In the genomic region with DNA sequence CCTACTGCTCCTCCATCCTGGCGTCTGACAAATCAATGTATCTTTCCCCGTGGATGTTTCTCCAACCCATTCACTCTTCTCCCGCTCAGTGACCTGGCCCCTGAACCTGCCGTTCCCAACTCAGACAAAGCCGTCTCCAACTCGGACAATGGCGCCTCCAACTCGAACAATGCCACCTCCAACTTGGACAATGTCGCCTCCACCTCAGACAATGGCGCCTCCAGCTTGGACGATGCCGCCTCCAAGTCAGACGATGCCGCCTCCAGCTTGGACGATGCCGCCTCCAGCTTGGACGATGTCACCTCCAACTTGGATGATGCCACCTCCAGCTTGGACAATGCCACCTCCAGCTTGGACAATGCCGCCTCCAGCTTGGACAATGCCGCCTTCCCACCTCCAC, we compare ENCODE assay signal across 25 cellular contexts.
DNase-seq lines count a peak whose midpoint lies in the region; ATAC-seq, FAIRE-seq and TF ChIP-seq lines count a peak whose summit lies in the region.
"Had no signal": no experiment of that assay in that cellular context is flagged by ENCODE, and none has a peak within 500 bp of the region (broad histone marks: within the 10 kb centered on the region; RNA-seq: fewer than 3 reads in every experiment).

No MANE protein-coding gene starts in this region.

- H2AFZ ChIP-seq in HepG2 (ENCODE audit: low read length) (no peak overlapping the region), neuronal stem cell (ENCODE audit: low read length) (no peak overlapping the region)
- H2AFZ ChIP-seq: GM23338 had no signal

- no peak for DNase-seq in HepG2 (ENCODE audit: low spot score)
- no peak for DNase-seq in right lobe of liver
- DNase-seq in endodermal cell = peak; percentile 18
- DNase-seq in neuronal stem cell (ENCODE audit: low spot score) = no peak
- DNase-seq in CD1c-positive myeloid dendritic cell (ENCODE audit: extremely low spot score) = no peak
- DNase-seq in midbrain (lab: John Stamatoyannopoulos, UW) = no peak
- no peak for DNase-seq in breast epithelium (ENCODE audit: low spot score in 2 of 2)
- DNase-seq: 8988T; ACHN; AML-193; BE2C; CD4-positive, alpha-beta T cell; CD8-positive, alpha-beta memory T cell; DMS 273 treated with DMSO at 0.1 percent for 48 hours; DMS79; EL; GDM1; H9; HFFc6 had no signal

- no peak overlapping the region for H3K4me3 Mint-ChIP-seq in endodermal cell
- H3K4me3 Mint-ChIP-seq: CD4-positive, alpha-beta T cell; CD8-positive, alpha-beta memory T cell; GM23338; H9; HFFc6 had no signal

- no peaks in the 10 kb centered on the region for H3K36me3 Mint-ChIP-seq in endodermal cell (ENCODE audit: low read depth)
- H3K36me3 Mint-ChIP-seq: CD8-positive, alpha-beta memory T cell had no signal

- H2AK5ac ChIP-seq in neuronal stem cell (ENCODE audit: low read depth, low read length) = peak overlapping the region; percentile 33

- H3K79me2 ChIP-seq in HepG2 (ENCODE audit: insufficient read depth, low read length) = no peaks in the 10 kb centered on the region

- WGBS in HepG2 (ENCODE audit: low lambda C conversion rate) = 96% methylated on average over 18 of the region's 19 CpGs
- 81% methylated on average over 14 of the region's 19 CpGs for WGBS in right lobe of liver (ENCODE audit: insufficient coverage, low coverage, low lambda C conversion rate, missing lambda C conversion rate)
- 83 to 87% methylated on average over 14 to 19 of the region's 19 CpGs for WGBS in endodermal cell (ENCODE audit: insufficient coverage in 1 of 2, insufficient read length in 1 of 2), 2 experiments
- WGBS in neuronal stem cell (ENCODE audit: extremely low coverage in 2 of 2, insufficient read length in 2 of 2, insufficient replicate concordance in 1 of 2), 2 donors = no CpG with 5 or more reads among the region's 19 CpGs

- CTCF ChIA-PET in HepG2 (lab: Yijun Ruan, JAX; ENCODE audit: low intra/inter-chr PET ratio, low total read pairs) = no interaction called here

- H2BK15ac ChIP-seq in neuronal stem cell (ENCODE audit: low read length) = peak overlapping the region; percentile 22

- H3K9me3 Mint-ChIP-seq in endodermal cell = peaks cover 28% of the 10 kb centered on the region

- peaks cover 2% of the 10 kb centered on the region; the same call in 1 of the 2 replicates for H4K20me1 ChIP-seq in HepG2 (ENCODE audit: insufficient read depth, low read length)

- no peaks in the 10 kb centered on the region for H3K4me1 Mint-ChIP-seq in endodermal cell
- H3K4me1 Mint-ChIP-seq: CD8-positive, alpha-beta memory T cell; GM23338 had no signal

- no peak overlapping the region for H3K23ac ChIP-seq in neuronal stem cell (ENCODE audit: low read depth, low read length, poor library complexity)

- H3K79me1 ChIP-seq in neuronal stem cell (ENCODE audit: low read depth, low read length) = peaks cover 4% of the 10 kb centered on the region

- no TSS peak for BruUV-seq in HepG2 (replicated peaks; lab: Mats Ljungman, UMichigan)

- H3K36me3 ChIP-seq in HepG2 (replicated peaks in 1 of 2; ENCODE audit: control insufficient read depth in 1 of 2, insufficient read depth in 2 of 2, low read length in 2 of 2) (no peaks in the 10 kb centered on the region), right lobe of liver (no peaks in the 10 kb centered on the region), endodermal cell (ENCODE audit: control insufficient read depth, insufficient read depth, low read length) (no peaks in the 10 kb centered on the region), neuronal stem cell (replicated peaks in 1 of 2; ENCODE audit: control insufficient read depth in 2 of 2, insufficient read depth in 2 of 2, low read length in 2 of 2) (no peaks in the 10 kb centered on the region), breast epithelium (no peaks in the 10 kb centered on the region)
- H3K36me3 ChIP-seq: BE2C had no signal

- H3K9me3 ChIP-seq in HepG2 (ENCODE audit: low read length) = 0 out of 2 replicates have a peak, but pooled peaks cover 8% of the 10 kb centered on the region
- H3K9me3 ChIP-seq in right lobe of liver = no peaks in the 10 kb centered on the region
- H3K9me3 ChIP-seq in endodermal cell (ENCODE audit: control insufficient read depth, low read length) = peaks cover 84% of the 10 kb centered on the region
- peaks cover 7 to 8% of the 10 kb centered on the region in 2 donors for H3K9me3 ChIP-seq in neuronal stem cell (replicated peaks in 1 of 2; ENCODE audit: control insufficient read depth in 2 of 2, insufficient read depth in 1 of 2, low read depth in 1 of 2, low read length in 2 of 2)
- H3K9me3 ChIP-seq in breast epithelium = peaks cover 6 to 38% of the 10 kb centered on the region in 2 donors
- H3K9me3 ChIP-seq: BE2C had no signal

- ATAC-seq in HepG2 (no peak), right lobe of liver (no peak)
- ATAC-seq: A549, GM12878, GM23338, HCT116 had no signal

- no peak for TF ChIP-seq CTCF in HepG2 (CRISPR knock-in tag; IDR thresholded peaks at IDR 0.05)
- no peak for TF ChIP-seq CTCF in right lobe of liver (IDR thresholded peaks at IDR 0.05)
- TF ChIP-seq CTCF in endodermal cell (conservative IDR thresholded peaks at IDR 0.05) = no peak
- TF ChIP-seq CTCF in breast epithelium (IDR thresholded peaks at IDR 0.05) = no peak

- no peak overlapping the region for H2BK120ac ChIP-seq in neuronal stem cell (ENCODE audit: low read depth, low read length)

- H3K27me3 Mint-ChIP-seq in endodermal cell (ENCODE audit: insufficient read depth) = no peaks in the 10 kb centered on the region

- in situ Hi-C loops in HepG2 (cut with HindIII; ENCODE audit: extremely low pct_ligation_motif_present, low pct_unique_long_range_greater_than_20kb) = no loop called here

- TF ChIP-seq POLR2A in HepG2 (IDR thresholded peaks at IDR 0.05; ENCODE audit: insufficient read depth in 1 of 2, low read depth in 2 of 2, low read length in 2 of 2) = no peak
- TF ChIP-seq POLR2A in right lobe of liver (IDR thresholded peaks at IDR 0.05) = no peak
- TF ChIP-seq POLR2A in breast epithelium (IDR thresholded peaks at IDR 0.05) = no peak

- H3K27ac Mint-ChIP-seq in endodermal cell = no peak overlapping the region
- H3K27ac Mint-ChIP-seq: CD4-positive, alpha-beta T cell; CD8-positive, alpha-beta memory T cell; GM23338; H9; HFFc6 had no signal

- H3K9ac ChIP-seq in HepG2 (ENCODE audit: insufficient read depth, low read depth, low read length) (no peak overlapping the region), endodermal cell (ENCODE audit: extremely low read depth, low read length, poor library complexity, severe bottlenecking) (no peak overlapping the region), neuronal stem cell (ENCODE audit: low read depth, low read length, poor library complexity) (no peak overlapping the region)

- peak overlapping the region; percentile 41 for H3K14ac ChIP-seq in neuronal stem cell (ENCODE audit: low read length)

- H4K91ac ChIP-seq in neuronal stem cell (ENCODE audit: low read depth, low read length, poor library complexity) = no peak overlapping the region

- no peak for FAIRE-seq in HepG2 (lab: Jason Lieb, UNC)
- FAIRE-seq: A549, D721Med, GM12878 had no signal

- TF ChIP-seq EP300 in HepG2 (IDR thresholded peaks at IDR 0.05; ENCODE audit: low read depth in 2 of 2, low read length in 2 of 2) = no peak
- no peak for TF ChIP-seq EP300 in HepG2 (CRISPR knock-in tag; IDR thresholded peaks at IDR 0.05; ENCODE audit: borderline replicate concordance)

- no peak overlapping the region for H2BK12ac ChIP-seq in neuronal stem cell (ENCODE audit: low read length)

- H3K4me2 ChIP-seq in HepG2 (ENCODE audit: low read depth, low read length) (peak overlapping the region; percentile 61; the same call in 1 of the 2 replicates), neuronal stem cell (ENCODE audit: insufficient read depth, low read length, poor library complexity, severe bottlenecking) (no peak overlapping the region)
- H3K4me2 ChIP-seq: A549, GM23338 had no signal

- no peak for TF ChIP-seq RAD21 in HepG2 (CRISPR knock-in tag; IDR thresholded peaks at IDR 0.05)

- intact Hi-C loops in HepG2 (cut with micrococcal nuclease; ENCODE audit: unreplicated experiment) = no loop called here
- intact Hi-C loops in right lobe of liver (cut with DNase I) = no loop called here
- intact Hi-C loops in breast epithelium (cut with DNase I; ENCODE audit: low total_unique reads) = no loop called here

- no peak overlapping the region for H3K18ac ChIP-seq in neuronal stem cell (ENCODE audit: low read length)

- no peak overlapping the region for H4K8ac ChIP-seq in neuronal stem cell (ENCODE audit: low read depth, low read length)

- no peak overlapping the region for H3K4ac ChIP-seq in neuronal stem cell (ENCODE audit: low read length)

- POLR2A ChIA-PET in HepG2 (lab: Yijun Ruan, JAX) = no interaction called here

- H3K27ac ChIP-seq in HepG2 (ENCODE audit: extremely low read length, insufficient read depth, low read length) = no peak overlapping the region
- no peak overlapping the region for H3K27ac ChIP-seq in right lobe of liver
- no peak overlapping the region for H3K27ac ChIP-seq in endodermal cell (ENCODE audit: low read depth, low read length)
- no peak overlapping the region for H3K27ac ChIP-seq in neuronal stem cell (replicated peaks; ENCODE audit: low read length)
- H3K27ac ChIP-seq in breast epithelium = no peak overlapping the region
- H3K27ac ChIP-seq: A549, C4-2B had no signal

- H3K27me3 ChIP-seq in HepG2 (ENCODE audit: control insufficient read depth in 1 of 2, insufficient read depth in 2 of 2, low read length in 2 of 2) (peaks cover 0 to 1% of the 10 kb centered on the region in 2 experiments; a peak in 2 of 5 replicates), right lobe of liver (no peaks in the 10 kb centered on the region), endodermal cell (ENCODE audit: control insufficient read depth, insufficient read depth, low read length, poor library complexity, severe bottlenecking) (no peaks in the 10 kb centered on the region), neuronal stem cell (ENCODE audit: control insufficient read depth in 3 of 3, insufficient read depth in 3 of 3, low read depth in 1 of 3, low read length in 3 of 3) (no peaks in the 10 kb centered on the region), breast epithelium (no peaks in the 10 kb centered on the region)
- H3K27me3 ChIP-seq: BE2C had no signal

- H3K4me3 ChIP-seq in HepG2 (replicated peaks in 1 of 3; ENCODE audit: insufficient read depth in 1 of 3, low read depth in 2 of 3, low read length in 3 of 3) = no peak overlapping the region; a peak in 1 of 6 replicates
- no peak overlapping the region for H3K4me3 ChIP-seq in right lobe of liver
- no peak overlapping the region for H3K4me3 ChIP-seq in endodermal cell (ENCODE audit: low read length)
- H3K4me3 ChIP-seq in neuronal stem cell (ENCODE audit: low read length in 2 of 2) = no peak overlapping the region
- no peak overlapping the region for H3K4me3 ChIP-seq in breast epithelium
- H3K4me3 ChIP-seq: A549, GM12878, GM23338 had no signal

- H3K4me1 ChIP-seq in HepG2 (ENCODE audit: insufficient read depth, low read length) = peaks cover 21% of the 10 kb centered on the region
- no peaks in the 10 kb centered on the region for H3K4me1 ChIP-seq in right lobe of liver
- H3K4me1 ChIP-seq in endodermal cell (ENCODE audit: control insufficient read depth, insufficient read depth, low read length) = no peaks in the 10 kb centered on the region
- peaks cover 0 to 2% of the 10 kb centered on the region in 2 donors for H3K4me1 ChIP-seq in neuronal stem cell (ENCODE audit: control insufficient read depth in 2 of 2, insufficient read depth in 1 of 2, low read depth in 1 of 2, low read length in 2 of 2)
- H3K4me1 ChIP-seq in breast epithelium = no peaks in the 10 kb centered on the region
- H3K4me1 ChIP-seq: A549, BE2C had no signal

- H2BK5ac ChIP-seq in neuronal stem cell (ENCODE audit: low read length) = no peak overlapping the region
